8 cellular contexts compared by ENCODE assay signal in genomic region chr12:55927588-55928502, GRCh38. TPM values are rescaled to one million over a fixed set of nuclear protein-coding genes. Genes with fewer than 3 reads are reported as not detected.
DNase-seq lines count a peak whose midpoint lies in the region; ATAC-seq, FAIRE-seq and TF ChIP-seq lines count a peak whose summit lies in the region.

PYM1 (minus strand) TSS chr12:55927894; CDS start chr12:55927761, 133 bp downstream.

- H3K36me3 ChIP-seq in A673 (ENCODE audit: insufficient read depth, low read length, poor library complexity, severe bottlenecking) (no peaks in the 10 kb centered on the region), keratinocyte (ENCODE audit: control insufficient read depth in 2 of 2, extremely low read depth in 1 of 2, insufficient read depth in 2 of 2, low read length in 2 of 2) (peaks cover 2 to 3% of the 10 kb centered on the region in 2 experiments)

- ATAC-seq in GM18511 (IDR thresholded peaks at IDR 0.05; ENCODE audit: unreplicated experiment) (peak; percentile 42), HG02970 (IDR thresholded peaks at IDR 0.05; ENCODE audit: low FRiP score, unreplicated experiment) (peak; percentile 33)

- CTCF ChIA-PET in A673 (lab: Charles Lee): interaction anchor here (0.6 to 0.7 kb wide), 3 partner anchors 103 to 189 kb away, joined by 3 to 10 read pairs (median 7); no protein-coding TSS in a partner anchor

- TSS peak; percentile 79 for BruUV-seq in A673 (replicated peaks; lab: Mats Ljungman, UMichigan)

- H3K4me1 ChIP-seq in A673 (ENCODE audit: insufficient read depth, low read length, poor library complexity, severe bottlenecking) (peaks cover 32% of the 10 kb centered on the region), keratinocyte (ENCODE audit: control insufficient read depth, extremely low read depth, insufficient read depth, low read length) (peaks cover 28% of the 10 kb centered on the region)

- TF ChIP-seq CTCF in A673 (conservative IDR thresholded peaks at IDR 0.05; ENCODE audit: low read depth, low read length): no peak
- TF ChIP-seq CTCF in WI38 (IDR thresholded peaks at IDR 0.05; ENCODE audit: low read depth, low read length): no peak
- TF ChIP-seq CTCF in choroid plexus epithelial cell (conservative IDR thresholded peaks at IDR 0.05; ENCODE audit: low read depth, low read length): no peak
- no peak for TF ChIP-seq CTCF in keratinocyte (optimal IDR thresholded peaks at IDR 0.05 in 1 of 3, IDR thresholded peaks at IDR 0.05 in 1 of 3, conservative IDR thresholded peaks at IDR 0.05 in 1 of 3; ENCODE audit: extremely low read depth in 1 of 3, insufficient read depth in 2 of 3, low read length in 3 of 3)

- no peak for FAIRE-seq in keratinocyte (lab: Jason Lieb, UNC)

- H3K9me1 ChIP-seq in keratinocyte (ENCODE audit: control insufficient read depth, extremely low read depth, insufficient read depth, low read length): no peaks in the 10 kb centered on the region

- H3K4me3 ChIP-seq in A673 (ENCODE audit: low read depth, low read length, poor library complexity, severe bottlenecking): peak within 1 kb of the TSS; percentile 91
- H3K4me3 ChIP-seq in WI38 (ENCODE audit: low read depth, low read length): peak within 1 kb of the TSS; percentile 89
- H3K4me3 ChIP-seq in choroid plexus epithelial cell (ENCODE audit: low read depth, low read length): peak within 1 kb of the TSS; percentile 75
- H3K4me3 ChIP-seq in keratinocyte (ENCODE audit: control insufficient read depth in 2 of 3, extremely low read depth in 1 of 3, insufficient read depth in 2 of 3, low read depth in 1 of 3, low read length in 3 of 3): peak within 1 kb of the TSS; percentile 63 to 95 (median 90)

- no peaks in the 10 kb centered on the region for H4K20me1 ChIP-seq in keratinocyte (ENCODE audit: control insufficient read depth, extremely low read depth, insufficient read depth, low read length)

- POLR2A ChIA-PET in A673 (lab: Charles Lee; ENCODE audit: low non-redundant PET): no interaction called here

- DNase-seq in A673 (ENCODE audit: low spot score) (peak; percentile 70), NCI-H2196 treated with DMSO at 0.1 percent for 48 hours (lab: John Stamatoyannopoulos, UW; ENCODE audit: unreplicated experiment) (peak; percentile 51), choroid plexus epithelial cell (ENCODE audit: low read depth) (peak; percentile 72), keratinocyte (ENCODE audit: low read depth, low spot score) (peak; percentile 79)
- peak; percentile 54 for DNase-seq in stimulated activated CD4-positive, alpha-beta T cell treated with anti-CD3 and anti-CD28 coated beads, Interleukin-12 subunit alpha, Interleukin-12 subunit beta, amount 100 ng/mL, for 4 hours

- intact Hi-C loops in A673 (cut with micrococcal nuclease; ENCODE audit: unreplicated experiment): loop anchor here (2.0 kb wide), 3 partner anchors 97 to 189 kb away; no protein-coding TSS in a partner anchor

- peak within 1 kb of the TSS; percentile 99 for H3K4me2 ChIP-seq in keratinocyte (ENCODE audit: control insufficient read depth, extremely low read depth, insufficient read depth, low read depth, low read length)

- H3K27me3 ChIP-seq in A673 (replicated peaks; ENCODE audit: insufficient read depth, low read depth, low read length, poor library complexity) (no peaks in the 10 kb centered on the region), keratinocyte (ENCODE audit: control insufficient read depth, extremely low read depth, insufficient read depth, low read length) (no peaks in the 10 kb centered on the region)

- H3K79me2 ChIP-seq in keratinocyte (ENCODE audit: control insufficient read depth, insufficient read depth, low read length): peaks cover 55% of the 10 kb centered on the region

- H3K9me3 ChIP-seq in A673 (ENCODE audit: low read depth, low read length, poor library complexity, severe bottlenecking) (no peaks in the 10 kb centered on the region), keratinocyte (ENCODE audit: control insufficient read depth, low read depth, low read length) (no peaks in the 10 kb centered on the region)

- dilution Hi-C loops in keratinocyte (cut with MboI; ENCODE audit: extremely low pct_ligation_motif_present, low sequenced_read_pairs): no loop called here

- H3K9ac ChIP-seq in keratinocyte (ENCODE audit: control insufficient read depth, extremely low read depth, insufficient read depth, low read length): peak within 1 kb of the TSS; percentile 90

- H3K27ac ChIP-seq in A673 (ENCODE audit: low read depth, low read length, poor library complexity, severe bottlenecking) (peak within 1 kb of the TSS; percentile 95), keratinocyte (ENCODE audit: control insufficient read depth, insufficient read depth, low read length) (peak within 1 kb of the TSS; percentile 89)

- H2AFZ ChIP-seq in keratinocyte (ENCODE audit: control insufficient read depth, low read length): peak within 1 kb of the TSS; percentile 82

RNA-seq across cellular contexts. Expression of gene PYM1, which starts in this region (rescaled TPM):
- total RNA-seq in A673 (2021): 23.8 and 24.6 TPM in 2 replicates
- polyA plus RNA-seq in keratinocyte: 43.6 to 63.4 TPM (median 61.6 TPM) in 3 replicates
- 30.7 TPM for polyA plus RNA-seq in keratinocyte (2011; ENCODE audit: low read depth)
- 53.4 and 60.0 TPM in 2 replicates for polyA plus RNA-seq in keratinocyte (2011; cell fraction: cytosol; rRNA removed)
- polyA plus RNA-seq in keratinocyte (2011; cell fraction: nucleus; rRNA removed): 30.7 and 33.5 TPM in 2 replicates
- polyA plus RNA-seq in keratinocyte (2012; ENCODE audit: low replicate concordance): 27.5 and 45.0 TPM in 2 replicates
- 17.1 to 27.9 TPM (median 19.2 TPM) in 3 replicates for polyA minus RNA-seq in keratinocyte
- 29.0 TPM for polyA minus RNA-seq in keratinocyte (2011; cell fraction: cytosol; rRNA and poly(A)+ RNA removed)
- 9.0 and 14.3 TPM in 2 replicates for polyA minus RNA-seq in keratinocyte (2011; cell fraction: nucleus; rRNA and poly(A)+ RNA removed)

Comparison
In these comparisons a context has a peak if more than half of its experiments do, and no peak if none do; other contexts are left out.
1. Peak in every context shown above with its lines: DNase-seq, ATAC-seq, H3K4me3 ChIP-seq and H3K27ac ChIP-seq.